Comparison of ENCODE assay signal across 19 cellular contexts in the genomic region with DNA sequence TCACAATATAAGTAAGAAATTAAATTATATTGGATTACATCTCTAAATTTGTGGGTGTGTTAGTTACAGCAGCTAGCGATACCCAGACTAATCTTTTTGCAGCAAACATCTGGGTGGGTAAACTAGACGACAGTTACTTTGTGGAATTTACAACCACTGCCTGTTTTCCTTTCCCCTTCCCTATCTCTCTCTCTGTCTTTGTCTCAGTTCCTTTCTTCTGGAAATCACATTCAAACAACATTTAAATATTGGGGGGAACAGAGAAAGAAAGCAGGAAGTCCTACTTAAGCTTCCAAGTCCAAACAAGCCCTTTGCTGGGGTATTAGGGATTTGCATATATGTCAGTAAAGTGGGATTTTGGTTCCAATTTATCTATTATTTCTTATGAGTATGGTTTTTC.
DNase-seq lines count a peak whose midpoint lies in the region; ATAC-seq, FAIRE-seq and TF ChIP-seq lines count a peak whose summit lies in the region.
"Had no signal": no experiment of that assay in that cellular context is flagged by ENCODE, and none has a peak within 500 bp of the region (broad histone marks: within the 10 kb centered on the region; RNA-seq: fewer than 3 reads in every experiment).

No MANE protein-coding gene starts in this region.

- DNase-seq in GM23338 (ENCODE audit: low spot score) (peak; percentile 37), NCI-H82 treated with DMSO at 0.1 percent for 48 hours (lab: John Stamatoyannopoulos, UW; ENCODE audit: unreplicated experiment) (peak; percentile 84), H1 (ENCODE audit: low read depth in 1 of 2, low spot score in 2 of 2) (no peak), GF-D8 (lab: John Stamatoyannopoulos, UW) (no peak), foreskin keratinocyte (no peak)
- DNase-seq: AML-193; Caco-2; CD4-positive, alpha-beta T cell; KG1 had no signal

- H4K8ac ChIP-seq in H1 (ENCODE audit: extremely low read depth, insufficient read depth, low read length) = no peak overlapping the region

- no peak overlapping the region for H3K14ac ChIP-seq in H1 (ENCODE audit: insufficient read length)

- H2BK5ac ChIP-seq in H1 (ENCODE audit: low read depth, low read length) = no peak overlapping the region

- H3K79me2 ChIP-seq in GM23338 (replicated peaks; ENCODE audit: insufficient read depth) = no peaks in the 10 kb centered on the region
- no peaks in the 10 kb centered on the region for H3K79me2 ChIP-seq in H1 (ENCODE audit: control insufficient read depth in 1 of 2, insufficient read depth in 2 of 2, low read length in 2 of 2)

- peak; percentile 42 for FAIRE-seq in H1 (lab: Jason Lieb, UNC)
- FAIRE-seq: A549, D721Med, G401.6, HepG2 had no signal

- peaks cover 12% of the 10 kb centered on the region; the same call in 1 of the 2 replicates for H3K9me2 ChIP-seq in GM23338 (ENCODE audit: insufficient read depth)

- H3K4me3 ChIP-seq in GM23338 = no peak overlapping the region
- no peak overlapping the region for H3K4me3 ChIP-seq in H1 (ENCODE audit: extremely low read depth in 1 of 4, insufficient read depth in 2 of 4, low read depth in 3 of 4, low read length in 4 of 4)
- H3K4me3 ChIP-seq in gastroesophageal sphincter = no peak overlapping the region
- H3K4me3 ChIP-seq: A549, HAP-1 had no signal

- H3K36me3 ChIP-seq in GM23338 (ENCODE audit: insufficient read depth) (no peaks in the 10 kb centered on the region), H1 (ENCODE audit: control insufficient read depth in 2 of 4, insufficient read depth in 4 of 4, low read length in 3 of 4) (no peaks in the 10 kb centered on the region), gastroesophageal sphincter (no peaks in the 10 kb centered on the region)
- H3K36me3 ChIP-seq: HAP-1 had no signal

- H4K20me1 ChIP-seq in GM23338 (replicated peaks; ENCODE audit: insufficient read depth) (no peaks in the 10 kb centered on the region), H1 (replicated peaks in 1 of 2; ENCODE audit: control insufficient read depth in 1 of 2, insufficient read depth in 2 of 2, low read length in 2 of 2) (no peaks in the 10 kb centered on the region)

- H3K27me3 ChIP-seq in GM23338 (ENCODE audit: insufficient read depth) = no peaks in the 10 kb centered on the region
- no peaks in the 10 kb centered on the region for H3K27me3 ChIP-seq in H1 (replicated peaks in 1 of 4; ENCODE audit: control insufficient read depth in 3 of 4, extremely low read depth in 1 of 4, insufficient read depth in 3 of 4, low read length in 3 of 4)
- H3K27me3 ChIP-seq in gastroesophageal sphincter = peaks cover 16% of the 10 kb centered on the region
- H3K27me3 ChIP-seq in foreskin keratinocyte = peaks cover 41% of the 10 kb centered on the region

- CTCF ChIA-PET in H1 (lab: Charles Lee; ENCODE audit: partially characterized antibody) = interaction anchor here (1.1 to 2.0 kb wide), 3 partner anchors 31 to 83 kb away, joined by 3 to 5 read pairs (median 4); no protein-coding TSS in a partner anchor

- no peak overlapping the region for H3K4ac ChIP-seq in H1 (replicated peaks; ENCODE audit: insufficient read length, low read depth, low read length)

- H3K79me1 ChIP-seq in H1 (ENCODE audit: low read depth, low read length) = no peaks in the 10 kb centered on the region

- H3K27ac ChIP-seq in GM23338 (ENCODE audit: low read depth) (0 out of 2 replicates have a peak overlapping the region, but pooled peaks have one; percentile 9), H1 (ENCODE audit: low read depth, low read length) (no peak overlapping the region), gastroesophageal sphincter (no peak overlapping the region), foreskin keratinocyte (no peak overlapping the region)
- H3K27ac ChIP-seq: 22Rv1, A549, C4-2B, HL-60 had no signal

- H3K56ac ChIP-seq in H1 (replicated peaks; ENCODE audit: insufficient read length, low read depth, low read length) = no peak overlapping the region

- H3K36me3 Mint-ChIP-seq in GM23338 (ENCODE audit: low read depth) (peaks cover 4% of the 10 kb centered on the region; the same call in 1 of the 3 replicates), nephron (ENCODE audit: low read depth) (peaks cover 3% of the 10 kb centered on the region)

- no peak overlapping the region for H3K18ac ChIP-seq in H1 (ENCODE audit: extremely low read depth, low read length)

- H2AFZ ChIP-seq in GM23338 = no peak overlapping the region
- no peak overlapping the region for H2AFZ ChIP-seq in H1 (ENCODE audit: low read length)

- peaks cover 7% of the 10 kb centered on the region; the same call in 2 of the 3 replicates for H3K9me3 Mint-ChIP-seq in GM23338
- peaks cover 21% of the 10 kb centered on the region for H3K9me3 Mint-ChIP-seq in nephron
- H3K9me3 Mint-ChIP-seq: CD4-positive, alpha-beta T cell had no signal

- H3K9me3 ChIP-seq in H1 (ENCODE audit: insufficient read depth in 2 of 2, low read depth in 1 of 2, low read length in 1 of 2) (no peaks in the 10 kb centered on the region), gastroesophageal sphincter (peaks cover 0 to 15% (median 0%) of the 10 kb centered on the region in 3 donors)
- H3K9me3 ChIP-seq: A549, Caco-2, HAP-1 had no signal

- H3K27ac Mint-ChIP-seq in GM23338 (no peak overlapping the region), nephron (peak overlapping the region; percentile 44 to 89 (median 53))
- H3K27ac Mint-ChIP-seq: CD4-positive, alpha-beta T cell had no signal

- no peak overlapping the region for H2BK15ac ChIP-seq in H1 (ENCODE audit: low read length)

- no peak overlapping the region for H2BK12ac ChIP-seq in H1 (ENCODE audit: low read depth, low read length)

- no peak for TF ChIP-seq POLR2A in H1 (IDR thresholded peaks at IDR 0.05; ENCODE audit: control extremely low read depth in 1 of 2, low read depth in 2 of 2, low read length in 2 of 2)
- TF ChIP-seq POLR2A in gastroesophageal sphincter (IDR thresholded peaks at IDR 0.05) = no peak

- H3K23ac ChIP-seq in H1 (ENCODE audit: insufficient read length) = no peak overlapping the region

- no peak for TF ChIP-seq CTCF in GM23338 (conservative IDR thresholded peaks at IDR 0.05; ENCODE audit: low read depth in 2 of 2)
- no peak for TF ChIP-seq CTCF in H1 (IDR thresholded peaks at IDR 0.05; ENCODE audit: control extremely low read depth in 1 of 3, insufficient read depth in 1 of 3, low read depth in 1 of 3, low read length in 3 of 3)
- no peak for TF ChIP-seq CTCF in nephron (IDR thresholded peaks at IDR 0.05; ENCODE audit: unreplicated experiment in 3 of 3)
- no peak for TF ChIP-seq CTCF in gastroesophageal sphincter (IDR thresholded peaks at IDR 0.05)
- TF ChIP-seq CTCF in foreskin keratinocyte (conservative IDR thresholded peaks at IDR 0.05) = no peak

- H3K23me2 ChIP-seq in H1 (ENCODE audit: low read depth, low read length) = no peaks in the 10 kb centered on the region

- H2BK20ac ChIP-seq in H1 (ENCODE audit: low read length) = no peak overlapping the region

- H3K9ac ChIP-seq in H1 (replicated peaks in 1 of 4; ENCODE audit: extremely low read depth in 1 of 4, low read depth in 3 of 4, low read length in 3 of 4) = no peak overlapping the region

- POLR2A ChIA-PET in H1 (lab: Charles Lee; ENCODE audit: partially characterized antibody) = no interaction called here

- no peak for TF ChIP-seq RAD21 in H1 (IDR thresholded peaks at IDR 0.05 in 1 of 2, conservative IDR thresholded peaks at IDR 0.05 in 1 of 2; ENCODE audit: low read depth in 2 of 2, low read length in 2 of 2)

- no peak overlapping the region for H4K5ac ChIP-seq in H1 (ENCODE audit: insufficient read length, low read depth, low read length)

- H3K4me2 ChIP-seq in GM23338 (peak overlapping the region; percentile 33), H1 (ENCODE audit: insufficient read depth in 1 of 2, low read depth in 2 of 2, low read length in 2 of 2) (no peak overlapping the region)
- H3K4me2 ChIP-seq: A549 had no signal

- H3F3A ChIP-seq in GM23338 (replicated peaks; ENCODE audit: low read depth) = no peaks in the 10 kb centered on the region

- H3K4me3 Mint-ChIP-seq in GM23338 (no peak overlapping the region; the same call in 2 of the 3 replicates), nephron (no peak overlapping the region)
- H3K4me3 Mint-ChIP-seq: CD4-positive, alpha-beta T cell had no signal

- H3K4me1 ChIP-seq in GM23338 (ENCODE audit: insufficient read depth) = peaks cover 30% of the 10 kb centered on the region
- H3K4me1 ChIP-seq in H1 (replicated peaks in 1 of 4; ENCODE audit: control insufficient read depth in 3 of 4, insufficient read depth in 4 of 4, low read length in 3 of 4) = peaks cover 0 to 8% (median 1%) of the 10 kb centered on the region in 4 experiments; a peak in 2 of 7 replicates
- H3K4me1 ChIP-seq in gastroesophageal sphincter = no peaks in the 10 kb centered on the region
- no peaks in the 10 kb centered on the region for H3K4me1 ChIP-seq in foreskin keratinocyte
- H3K4me1 ChIP-seq: A549, HAP-1 had no signal

- H3K27me3 Mint-ChIP-seq in GM23338 (ENCODE audit: insufficient read depth, low read depth, poor library complexity) (no peaks in the 10 kb centered on the region), nephron (ENCODE audit: low read depth) (peaks cover 16% of the 10 kb centered on the region)

- TF ChIP-seq EP300 in H1 (IDR thresholded peaks at IDR 0.05; ENCODE audit: borderline replicate concordance in 1 of 2, low read depth in 2 of 2, low read length in 2 of 2) = no peak
- TF ChIP-seq EP300 in gastroesophageal sphincter (IDR thresholded peaks at IDR 0.05) = no peak

- 40% methylated on average over 2 of the region's 2 CpGs; no CpG with 5 or more reads in 1 of the 2 experiments for WGBS in H1 (ENCODE audit: extremely low coverage in 1 of 2, insufficient coverage in 1 of 2, insufficient read length in 1 of 2, insufficient replicate concordance in 2 of 2, low coverage in 1 of 2, low lambda C conversion rate in 2 of 2, missing lambda C conversion rate in 1 of 2), 2 experiments
- 55 to 71% methylated on average over 2 of the region's 2 CpGs for WGBS in gastroesophageal sphincter (ENCODE audit: low coverage in 1 of 2), 2 donors

- no peak overlapping the region for H2BK120ac ChIP-seq in H1 (replicated peaks; ENCODE audit: low read depth, low read length)

- peaks cover 27% of the 10 kb centered on the region for H3K4me1 Mint-ChIP-seq in GM23338
- peaks cover 11% of the 10 kb centered on the region for H3K4me1 Mint-ChIP-seq in nephron

- no peak overlapping the region for H2AK5ac ChIP-seq in H1 (ENCODE audit: low read depth, low read length)

- no peak overlapping the region for H4K91ac ChIP-seq in H1 (replicated peaks; ENCODE audit: insufficient read length, low read length)

- peak; percentile 45 for ATAC-seq in GM23338
- no peak for ATAC-seq in gastroesophageal sphincter
- ATAC-seq in foreskin keratinocyte = no peak
- ATAC-seq: A549, HepG2 had no signal

TF ChIP-seq in GM23338, 12 proteins besides CTCF, POLR2A, EP300 and RAD21 (continues in another document):
- peak; percentile 61; the same call in 1 of the 2 replicates for TF ChIP-seq NANOG (IDR thresholded peaks at IDR 0.05; ENCODE audit: borderline replicate concordance)

TF ChIP-seq in H1, 55 proteins besides CTCF, POLR2A, EP300 and RAD21 (continues in another document):
- TF ChIP-seq SP4 (IDR thresholded peaks at IDR 0.05; ENCODE audit: low read length) (no peak), SP1 (IDR thresholded peaks at IDR 0.05; ENCODE audit: low read depth, low read length) (no peak), SIRT6 (IDR thresholded peaks at IDR 0.05; ENCODE audit: low read length) (no peak), MAFK (IDR thresholded peaks at IDR 0.05; ENCODE audit: low read depth, low read length) (no peak), SIX5 (IDR thresholded peaks at IDR 0.05; ENCODE audit: low read depth, low read length) (no peak)

Comparison
In these comparisons a context has a peak if more than half of its experiments do, and no peak if none do; other contexts are left out.
1. DNase-seq: peak in GM23338 (single experiment) and NCI-H82 treated with DMSO at 0.1 percent for 48 hours (single experiment); none in H1 (0 of 2), GF-D8 (single experiment) and foreskin keratinocyte (0 of 2).